ENCODE assay signal across 9 cellular contexts in the genomic region with DNA sequence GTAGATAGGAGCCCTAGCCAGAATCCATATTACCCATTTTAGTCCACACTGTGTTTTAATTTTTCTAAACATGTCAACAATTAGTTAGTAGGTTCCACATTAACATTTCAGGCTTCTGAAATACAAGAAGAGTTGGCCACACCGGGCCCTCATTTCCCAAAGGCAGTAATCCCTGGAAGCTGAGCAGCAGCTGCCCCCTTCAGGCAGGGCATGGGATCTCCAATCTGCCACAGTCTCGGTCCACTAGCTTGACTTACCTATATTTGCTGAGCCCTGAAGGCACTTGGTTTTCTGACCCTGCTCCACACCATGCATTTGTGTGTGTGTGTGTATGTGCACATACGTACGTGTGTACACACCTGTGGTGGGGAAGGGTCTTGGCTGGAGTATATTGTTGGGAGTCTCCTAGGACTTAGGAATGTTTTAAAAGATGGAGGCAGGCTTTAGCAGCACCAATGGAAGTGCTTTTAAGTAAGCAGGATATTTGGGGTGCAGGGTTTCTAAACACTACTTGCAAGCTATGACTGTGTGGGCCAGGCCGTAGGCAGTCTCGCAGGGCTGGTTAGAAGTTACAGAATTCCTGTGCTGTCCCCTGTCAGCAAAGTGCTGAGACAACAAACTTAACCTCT.
DNase-seq lines count a peak whose midpoint lies in the region; ATAC-seq, FAIRE-seq and TF ChIP-seq lines count a peak whose summit lies in the region.
"Had no signal": no experiment of that assay in that cellular context is flagged by ENCODE, and none has a peak within 500 bp of the region (broad histone marks: within the 10 kb centered on the region; RNA-seq: fewer than 3 reads in every experiment).

No MANE protein-coding gene starts in this region.

- H3K4me3 ChIP-seq in heart left ventricle, result no peak overlapping the region
- H3K4me3 ChIP-seq in dorsolateral prefrontal cortex, result no peak overlapping the region
- H3K4me3 ChIP-seq in osteoblast (ENCODE audit: insufficient read depth, low read length), result no peak overlapping the region

- H3K27ac ChIP-seq in heart left ventricle, result no peak overlapping the region
- H3K27ac ChIP-seq in dorsolateral prefrontal cortex, result no peak overlapping the region
- H3K27ac ChIP-seq in osteoblast (ENCODE audit: low read depth, low read length), result no peak overlapping the region

- no peak for TF ChIP-seq POLR2A in heart left ventricle (IDR thresholded peaks at IDR 0.05)

- intact Hi-C loops in heart left ventricle (cut with DNase I) (loop anchor here in 4 of 10 donors (5.0 to 10.0 kb wide), 3 partner anchors 568 to 588 kb away; no protein-coding TSS in a partner anchor), Right ventricle myocardium superior (cut with DNase I) (no loop called here), dorsolateral prefrontal cortex (cut with DNase I) (no loop called here)

- H3K9me3 ChIP-seq in heart left ventricle, result no peaks in the 10 kb centered on the region
- H3K9me3 ChIP-seq in osteoblast (ENCODE audit: low read depth, low read length), result no peaks in the 10 kb centered on the region

- TF ChIP-seq CTCF in heart left ventricle (IDR thresholded peaks at IDR 0.05) (peak in 11 of 12 donors; percentile 15 to 44 (median 27)), dorsolateral prefrontal cortex (IDR thresholded peaks at IDR 0.05 in 54 of 56, conservative IDR thresholded peaks at IDR 0.05 in 2 of 56; ENCODE audit: low read depth in 1 of 56, partially characterized antibody in 56 of 56) (peak in 34 of 56 donors; percentile 8 to 55 (median 22)), osteoblast (IDR thresholded peaks at IDR 0.05; ENCODE audit: extremely low read depth, low read depth, low read length) (no peak)

- H3K4me1 ChIP-seq in heart left ventricle (no peaks in the 10 kb centered on the region), osteoblast (ENCODE audit: insufficient read depth, low read length) (no peaks in the 10 kb centered on the region)

- DNase-seq in heart left ventricle (peak in 1 of 5 donors; percentile 25), Right ventricle myocardium superior (no peak), NCI-H1694 (lab: John Stamatoyannopoulos, UW) (peak; percentile 59), dorsolateral prefrontal cortex (no peak), urothelium cell line (ENCODE audit: low spot score) (peak; percentile 36), NK-92 (lab: John Stamatoyannopoulos, UW; ENCODE audit: unreplicated experiment) (no peak), osteoblast (ENCODE audit: insufficient read length, low spot score, missing footprints) (no peak)
- DNase-seq in effector CD8-positive, alpha-beta T cell (lab: John Stamatoyannopoulos, UW), result no peak
- DNase-seq: T-helper 1 cell had no signal

- H3K4me2 ChIP-seq in osteoblast (ENCODE audit: insufficient read depth, low read length), result no peak overlapping the region

- H3K27me3 ChIP-seq in heart left ventricle, result no peaks in the 10 kb centered on the region
- H3K27me3 ChIP-seq in dorsolateral prefrontal cortex, result peaks cover 0 to 19% (median 0%) of the 10 kb centered on the region in 45 donors
- no peaks in the 10 kb centered on the region for H3K27me3 ChIP-seq in osteoblast (ENCODE audit: insufficient read depth, low read length)

- no peaks in the 10 kb centered on the region for H3K79me2 ChIP-seq in osteoblast (ENCODE audit: insufficient read depth, low read length)

- no peaks in the 10 kb centered on the region for H3K36me3 ChIP-seq in heart left ventricle
- H3K36me3 ChIP-seq in osteoblast (ENCODE audit: insufficient read depth, low read length), result no peaks in the 10 kb centered on the region

- H2AFZ ChIP-seq in osteoblast (ENCODE audit: low read length), result no peak overlapping the region

- no peak for FAIRE-seq in urothelium cell line (lab: Jason Lieb, UNC)

- no peaks in the 10 kb centered on the region for H4K20me1 ChIP-seq in osteoblast (ENCODE audit: insufficient read depth, low read length)

- ATAC-seq in heart left ventricle (no peak), Right ventricle myocardium superior (ENCODE audit: poor library complexity) (no peak)

- WGBS in heart left ventricle, 4 donors, result 22 to 32% (median 25%) methylated on average over 6 of the region's 6 CpGs

Comparison
In these comparisons a context has a peak if more than half of its experiments do, and no peak if none do; other contexts are left out.
1. DNase-seq: peak in NCI-H1694 (single experiment) and urothelium cell line (single experiment); none in Right ventricle myocardium superior (single experiment), dorsolateral prefrontal cortex (0 of 10), effector CD8-positive, alpha-beta T cell (single experiment), NK-92 (single experiment) and osteoblast (single experiment).